ENCODE assay signal across 8 cellular contexts in genomic region chr1:184387871-184388670, GRCh38. TPM values are rescaled to one million over a fixed set of nuclear protein-coding genes. Genes with fewer than 3 reads are reported as not detected.
DNase-seq lines count a peak whose midpoint lies in the region; ATAC-seq, FAIRE-seq and TF ChIP-seq lines count a peak whose summit lies in the region.

No MANE protein-coding gene starts in this region.

- no peak for FAIRE-seq in GM19239 (lab: Jason Lieb, UNC)

- peak; percentile 36 for TF ChIP-seq CTCF in left ventricle myocardium inferior (IDR thresholded peaks at IDR 0.05; ENCODE audit: borderline replicate concordance)
- no peak for TF ChIP-seq CTCF in parathyroid adenoma (IDR thresholded peaks at IDR 0.05)

- H3K4me3 ChIP-seq in left ventricle myocardium inferior: peak overlapping the region; percentile 95
- peak overlapping the region; percentile 65 for H3K4me3 ChIP-seq in parathyroid adenoma (ENCODE audit: low read depth, low read length)

- peak overlapping the region; percentile 92 for H2AFZ ChIP-seq in parathyroid adenoma

- H3K4me1 ChIP-seq in left ventricle myocardium inferior (peaks cover 70% of the 10 kb centered on the region), parathyroid adenoma (no peaks in the 10 kb centered on the region)

- DNase-seq in NCI-H510A treated with DMSO at 0.1 percent for 48 hours (lab: John Stamatoyannopoulos, UW): peak; percentile 38
- no peak for DNase-seq in NCI-H510A (lab: John Stamatoyannopoulos, UW)
- peak; percentile 76 for DNase-seq in NCI-H226
- peak; percentile 28 for DNase-seq in amniotic stem cell (lab: John Stamatoyannopoulos, UW)
- DNase-seq in left ventricle myocardium inferior: peak; percentile 49
- no peak for DNase-seq in GM19239 (ENCODE audit: insufficient read length, low spot score)

- no peak overlapping the region for H3K9ac ChIP-seq in parathyroid adenoma

- H3K27ac ChIP-seq in left ventricle myocardium inferior (replicated peaks) (peak overlapping the region; percentile 94), parathyroid adenoma (peak overlapping the region; percentile 11)

- H3K27me3 ChIP-seq in left ventricle myocardium inferior (ENCODE audit: low read depth): no peaks in the 10 kb centered on the region
- H3K27me3 ChIP-seq in parathyroid adenoma (ENCODE audit: control insufficient read depth, insufficient read depth, low read length): no peaks in the 10 kb centered on the region

- H3K79me2 ChIP-seq in parathyroid adenoma: no peaks in the 10 kb centered on the region

- H3K9me3 ChIP-seq in left ventricle myocardium inferior (replicated peaks) (no peaks in the 10 kb centered on the region), parathyroid adenoma (ENCODE audit: control insufficient read depth, low read length) (no peaks in the 10 kb centered on the region)

- peak overlapping the region; percentile 98 for H3K4me2 ChIP-seq in parathyroid adenoma (ENCODE audit: low read length)

- intact Hi-C loops in left ventricle myocardium inferior (cut with micrococcal nuclease): loop anchor here (5.0 kb wide), 1 partner anchor 174 kb away; no protein-coding TSS in a partner anchor

- H3K36me3 ChIP-seq in left ventricle myocardium inferior (no peaks in the 10 kb centered on the region), parathyroid adenoma (ENCODE audit: control insufficient read depth, insufficient read depth, low read length) (no peaks in the 10 kb centered on the region)

- no peak for ATAC-seq in GM19328 (IDR thresholded peaks at IDR 0.05; ENCODE audit: unreplicated experiment)

RNA-seq across cellular contexts. Expression of gene C1orf21, which starts 1.2 kb away (rescaled TPM):
- total RNA-seq in left ventricle myocardium inferior: 79.9 TPM

Comparison
In these comparisons a context has a peak if more than half of its experiments do, and no peak if none do; other contexts are left out.
1. DNase-seq: peak in NCI-H510A treated with DMSO at 0.1 percent for 48 hours (single experiment), NCI-H226 (single experiment), amniotic stem cell (single experiment) and left ventricle myocardium inferior (single experiment); none in NCI-H510A (single experiment) and GM19239 (single experiment).